In the genomic region with DNA sequence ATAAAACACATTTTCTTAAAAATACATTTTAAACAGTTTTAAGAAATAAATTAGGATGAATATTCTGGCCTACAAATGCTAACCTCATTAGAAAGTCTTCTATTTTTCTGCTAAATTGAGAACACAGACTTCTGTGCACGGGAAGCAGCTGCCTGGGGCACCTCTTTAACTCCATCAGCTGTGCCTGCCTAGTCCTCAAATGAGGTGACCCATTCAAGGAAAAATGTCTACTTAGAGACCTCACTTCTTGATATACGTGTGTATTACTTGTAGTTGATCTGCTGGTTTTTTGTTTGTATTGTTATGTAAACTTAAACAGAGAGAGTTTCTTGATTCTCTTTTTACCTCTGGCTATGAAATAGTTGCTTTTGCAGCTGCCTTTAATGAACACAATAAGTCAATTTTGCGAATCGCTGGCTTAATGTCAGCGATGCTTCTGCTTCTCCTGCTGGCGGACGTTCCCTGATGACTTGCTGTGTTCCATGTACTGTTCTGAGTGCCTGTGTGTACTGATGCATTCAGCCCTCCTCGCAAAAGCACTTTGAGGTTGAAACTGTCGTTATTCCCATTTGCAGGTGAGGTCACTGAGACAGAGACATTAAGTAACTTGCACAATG, we compare ENCODE assay signal across 9 cellular contexts.
DNase-seq lines count a peak whose midpoint lies in the region; ATAC-seq and TF ChIP-seq lines count a peak whose summit lies in the region.
"Had no signal": no experiment of that assay in that cellular context is flagged by ENCODE, and none has a peak within 500 bp of the region (broad histone marks: within the 10 kb centered on the region; RNA-seq: fewer than 3 reads in every experiment).

No MANE protein-coding gene starts in this region.

- no peak overlapping the region for H3K4me3 ChIP-seq in HEK293 (ENCODE audit: low read depth, low read length)
- no peak overlapping the region for H3K4me3 ChIP-seq in coronary artery
- H3K4me3 ChIP-seq in CD8-positive, alpha-beta T cell (ENCODE audit: low read depth, low read length): no peak overlapping the region

- H3K4me3 Mint-ChIP-seq in CD8-positive, alpha-beta T cell: no peak overlapping the region

- no peaks in the 10 kb centered on the region for H3K4me1 ChIP-seq in HEK293 (ENCODE audit: control insufficient read depth, insufficient read depth, low read length)
- H3K4me1 ChIP-seq in CD8-positive, alpha-beta T cell (ENCODE audit: insufficient read depth, low read length): no peaks in the 10 kb centered on the region

- H3K9me3 Mint-ChIP-seq in CD8-positive, alpha-beta T cell: no peaks in the 10 kb centered on the region

- H3K27me3 ChIP-seq in CD8-positive, alpha-beta T cell (ENCODE audit: insufficient read depth, low read length): no peaks in the 10 kb centered on the region

- H3K27me3 Mint-ChIP-seq in CD8-positive, alpha-beta T cell (ENCODE audit: low read depth): peaks cover 5% of the 10 kb centered on the region

- no peak overlapping the region for H3K27ac Mint-ChIP-seq in CD8-positive, alpha-beta T cell

- H3K4me1 Mint-ChIP-seq in CD8-positive, alpha-beta T cell (ENCODE audit: low read depth): no peaks in the 10 kb centered on the region

- no peaks in the 10 kb centered on the region for H3K36me3 Mint-ChIP-seq in CD8-positive, alpha-beta T cell

- H3K36me3 ChIP-seq in HEK293 (ENCODE audit: control insufficient read depth in 2 of 2, insufficient read depth in 1 of 2, low read length in 2 of 2): peaks cover 3 to 5% of the 10 kb centered on the region in 2 experiments; a peak in 2 of 3 replicates
- no peaks in the 10 kb centered on the region for H3K36me3 ChIP-seq in CD8-positive, alpha-beta T cell (ENCODE audit: insufficient read depth, low read length)

- in situ Hi-C loops in SK-MEL-5 (cut with HindIII; ENCODE audit: low pct_unique_long_range_greater_than_20kb, low sequenced_read_pairs): no loop called here

- no peaks in the 10 kb centered on the region for H3K9me3 ChIP-seq in HEK293 (ENCODE audit: control insufficient read depth, insufficient read depth, low read depth, low read length)
- no peaks in the 10 kb centered on the region for H3K9me3 ChIP-seq in CD8-positive, alpha-beta T cell (ENCODE audit: low read length)

- TF ChIP-seq CTCF in HEK293 (tag by site-specific recombination; IDR thresholded peaks at IDR 0.05) (no peak), coronary artery (IDR thresholded peaks at IDR 0.05) (no peak)
- no peak for TF ChIP-seq CTCF in CD8-positive, alpha-beta T cell (IDR thresholded peaks at IDR 0.05)

- DNase-seq in SK-MEL-5 (ENCODE audit: low read depth, low spot score) (peak; percentile 22), left ventricle myocardium superior (no peak), substantia nigra (lab: John Stamatoyannopoulos, UW) (peak in 35 of 49 donors; percentile 16 to 80 (median 53)), coronary artery (ENCODE audit: low spot score) (no peak), epidermal melanocyte (ENCODE audit: insufficient read length, low spot score) (no peak)
- no peak for DNase-seq in CD8-positive, alpha-beta T cell
- DNase-seq: NCI-H1436 had no signal

- intact Hi-C loops in left ventricle myocardium superior (cut with micrococcal nuclease): no loop called here
- intact Hi-C loops in CD8-positive, alpha-beta T cell (cut with DNase I, micrococcal nuclease): no loop called here

- peak; percentile 41 for ATAC-seq in left ventricle myocardium superior
- no peak for ATAC-seq in CD8-positive, alpha-beta T cell
- ATAC-seq: activated CD4-positive, CD25-positive, alpha-beta regulatory T cell treated with anti-CD3 and anti-CD28 coated beads, Interleukin-2, amount 50 U/mL, for 24 hours had no signal

- H3K27ac ChIP-seq in HEK293 (ENCODE audit: extremely low read depth, low read depth, low read length) (no peak overlapping the region), substantia nigra (ENCODE audit: low read depth, low read length, poor library complexity, severe bottlenecking) (peak overlapping the region; percentile 77), coronary artery (no peak overlapping the region)
- H3K27ac ChIP-seq in CD8-positive, alpha-beta T cell (ENCODE audit: low read depth, low read length): no peak overlapping the region

- CTCF ChIA-PET in HEK293 (lab: Yijun Ruan, JAX): interaction anchor here (0.7 to 1.5 kb wide), 2 partner anchors 25 to 189 kb away, joined by 3 to 7 read pairs; no protein-coding TSS in a partner anchor
- CTCF ChIA-PET in CD8-positive, alpha-beta T cell (lab: Charles Lee): no interaction called here

- POLR2A ChIA-PET in HEK293 (lab: Yijun Ruan, JAX): no interaction called here
- POLR2A ChIA-PET in CD8-positive, alpha-beta T cell (lab: Charles Lee): no interaction called here

TF ChIP-seq in HEK293, 187 proteins besides CTCF, POLR2A, EP300 and RAD21:
- no peak for TF ChIP-seq ZNF571 (tag by site-specific recombination; IDR thresholded peaks at IDR 0.05)
- TF ChIP-seq, protein P1, sequence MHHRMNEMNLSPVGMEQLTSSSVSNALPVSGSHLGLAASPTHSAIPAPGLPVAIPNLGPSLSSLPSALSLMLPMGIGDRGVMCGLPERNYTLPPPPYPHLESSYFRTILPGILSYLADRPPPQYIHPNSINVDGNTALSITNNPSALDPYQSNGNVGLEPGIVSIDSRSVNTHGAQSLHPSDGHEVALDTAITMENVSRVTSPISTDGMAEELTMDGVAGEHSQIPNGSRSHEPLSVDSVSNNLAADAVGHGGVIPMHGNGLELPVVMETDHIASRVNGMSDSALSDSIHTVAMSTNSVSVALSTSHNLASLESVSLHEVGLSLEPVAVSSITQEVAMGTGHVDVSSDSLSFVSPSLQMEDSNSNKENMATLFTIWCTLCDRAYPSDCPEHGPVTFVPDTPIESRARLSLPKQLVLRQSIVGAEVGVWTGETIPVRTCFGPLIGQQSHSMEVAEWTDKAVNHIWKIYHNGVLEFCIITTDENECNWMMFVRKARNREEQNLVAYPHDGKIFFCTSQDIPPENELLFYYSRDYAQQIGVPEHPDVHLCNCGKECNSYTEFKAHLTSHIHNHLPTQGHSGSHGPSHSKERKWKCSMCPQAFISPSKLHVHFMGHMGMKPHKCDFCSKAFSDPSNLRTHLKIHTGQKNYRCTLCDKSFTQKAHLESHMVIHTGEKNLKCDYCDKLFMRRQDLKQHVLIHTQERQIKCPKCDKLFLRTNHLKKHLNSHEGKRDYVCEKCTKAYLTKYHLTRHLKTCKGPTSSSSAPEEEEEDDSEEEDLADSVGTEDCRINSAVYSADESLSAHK (tag by site-specific recombination; IDR thresholded peaks at IDR 0.05): peak; percentile 53; the same call in 1 of the 2 replicates
- TF ChIP-seq, protein P2, sequence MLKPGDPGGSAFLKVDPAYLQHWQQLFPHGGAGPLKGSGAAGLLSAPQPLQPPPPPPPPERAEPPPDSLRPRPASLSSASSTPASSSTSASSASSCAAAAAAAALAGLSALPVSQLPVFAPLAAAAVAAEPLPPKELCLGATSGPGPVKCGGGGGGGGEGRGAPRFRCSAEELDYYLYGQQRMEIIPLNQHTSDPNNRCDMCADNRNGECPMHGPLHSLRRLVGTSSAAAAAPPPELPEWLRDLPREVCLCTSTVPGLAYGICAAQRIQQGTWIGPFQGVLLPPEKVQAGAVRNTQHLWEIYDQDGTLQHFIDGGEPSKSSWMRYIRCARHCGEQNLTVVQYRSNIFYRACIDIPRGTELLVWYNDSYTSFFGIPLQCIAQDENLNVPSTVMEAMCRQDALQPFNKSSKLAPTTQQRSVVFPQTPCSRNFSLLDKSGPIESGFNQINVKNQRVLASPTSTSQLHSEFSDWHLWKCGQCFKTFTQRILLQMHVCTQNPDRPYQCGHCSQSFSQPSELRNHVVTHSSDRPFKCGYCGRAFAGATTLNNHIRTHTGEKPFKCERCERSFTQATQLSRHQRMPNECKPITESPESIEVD (tag by site-specific recombination; IDR thresholded peaks at IDR 0.05): peak; percentile 54; the same call in 1 of the 2 replicates
- 0 out of 2 replicates have a peak, but pooled peaks have one; percentile 39 for TF ChIP-seq ZNF10 (tag by site-specific recombination; IDR thresholded peaks at IDR 0.05)

Comparison
In these comparisons a context has a peak if more than half of its experiments do, and no peak if none do; other contexts are left out.
1. DNase-seq: peak in SK-MEL-5 (single experiment) and substantia nigra (35 of 49); none in left ventricle myocardium superior (single experiment), coronary artery (single experiment), epidermal melanocyte (single experiment) and CD8-positive, alpha-beta T cell (0 of 7).